ENCODE assay signal across 8 cellular contexts in genomic region chr19:16542894-16543498, GRCh38. TPM values are rescaled to one million over a fixed set of nuclear protein-coding genes. Genes with fewer than 3 reads are reported as not detected.
DNase-seq lines count a peak whose midpoint lies in the region; ATAC-seq and TF ChIP-seq lines count a peak whose summit lies in the region.

No MANE protein-coding gene starts in this region.

- intact Hi-C loops in ovary (cut with DNase I), result no loop called here

- 2 to 5% (median 3%) methylated on average over 16 of the region's 16 CpGs for WGBS in ovary, 3 donors

- in situ Hi-C loops in HAP-1 (cut with MboI; ENCODE audit: low sequenced_read_pairs), result no loop called here

- no peak for TF ChIP-seq POLR2A in erythroblast (IDR thresholded peaks at IDR 0.05; ENCODE audit: low read length)
- no peak for TF ChIP-seq POLR2A in ovary (IDR thresholded peaks at IDR 0.05)

- TF ChIP-seq CTCF in ovary (IDR thresholded peaks at IDR 0.05), result no peak

- peaks cover 42% of the 10 kb centered on the region for H3K36me3 ChIP-seq in HAP-1 (replicated peaks)
- peaks cover 47% of the 10 kb centered on the region for H3K36me3 ChIP-seq in SJSA1
- no peaks in the 10 kb centered on the region for H3K36me3 ChIP-seq in ovary

- H3K27me3 ChIP-seq in HAP-1 (ENCODE audit: low read depth), result no peaks in the 10 kb centered on the region
- no peaks in the 10 kb centered on the region for H3K27me3 ChIP-seq in SJSA1 (replicated peaks)
- no peaks in the 10 kb centered on the region for H3K27me3 ChIP-seq in ovary

- peak overlapping the region; percentile 73 for H3K27ac ChIP-seq in SJSA1
- H3K27ac ChIP-seq in ovary, result peak overlapping the region; percentile 75 to 78

- ATAC-seq in HG03457 (IDR thresholded peaks at IDR 0.05; ENCODE audit: unreplicated experiment) (no peak), GM21723 (IDR thresholded peaks at IDR 0.05; ENCODE audit: unreplicated experiment) (no peak)

- H3K4me1 ChIP-seq in HAP-1, result peaks cover 8% of the 10 kb centered on the region
- H3K4me1 ChIP-seq in SJSA1 (replicated peaks), result peaks cover 15% of the 10 kb centered on the region
- H3K4me1 ChIP-seq in ovary (ENCODE audit: insufficient read depth), result peaks cover 10% of the 10 kb centered on the region

- DNase-seq in HAP-1 (ENCODE audit: low spot score in 2 of 2) (no peak), SJSA1 (ENCODE audit: low read depth in 1 of 2, low spot score in 2 of 2) (no peak), erythroblast (lab: John Stamatoyannopoulos, UW) (peak; percentile 74 to 80), ovary (no peak), activated gamma-delta T cell treated with Interleukin-2 at 50 U/mL for 16 hours (no peak), H4 (ENCODE audit: low spot score) (no peak)

- H3K9me3 ChIP-seq in HAP-1 (no peaks in the 10 kb centered on the region), SJSA1 (replicated peaks) (no peaks in the 10 kb centered on the region), ovary (no peaks in the 10 kb centered on the region)

- TF ChIP-seq EP300 in ovary (IDR thresholded peaks at IDR 0.05), result no peak

- H3K4me3 ChIP-seq in HAP-1 (peak overlapping the region; percentile 99), SJSA1 (peak overlapping the region; percentile 88), ovary (peak overlapping the region; percentile 84)

RNA-seq across cellular contexts. Expression of gene CHERP, which starts 0.8 kb away (rescaled TPM):
- total RNA-seq in SJSA1 (2014; rRNA removed; shearing (Covaris generic)), result 3.8 and 4.3 TPM in 2 replicates
- total RNA-seq in ovary, result 10 to 100 TPM in 6 of 7 donors, 1 to 10 TPM in 1; 8.9 to 52.6 (median 47.9) TPM
- 10 to 100 TPM in 1 of 2 donors, 1 to 10 TPM in 1; 5.9 to 26.3 TPM for polyA plus RNA-seq in ovary
- total RNA-seq in H4 (2014; rRNA removed; shearing (Covaris generic)), result 2.2 and 4.1 TPM in 2 replicates

RNA-seq across cellular contexts. Expression of gene SLC35E1, which starts 29.2 kb away (rescaled TPM):
- total RNA-seq in SJSA1 (2014; rRNA removed; shearing (Covaris generic)), result 13.1 and 24.7 TPM in 2 replicates
- total RNA-seq in ovary, result 10 to 100 TPM; 20.6 to 37.9 (median 30.2) TPM
- polyA plus RNA-seq in ovary, result 10 to 100 TPM; 17.6 to 39.7 TPM
- 19.6 and 29.6 TPM in 2 replicates for total RNA-seq in H4 (2014; rRNA removed; shearing (Covaris generic))

RNA-seq across cellular contexts. Expression of gene C19orf44, which starts 46.8 kb away (rescaled TPM):
- total RNA-seq in SJSA1 (2014; rRNA removed; shearing (Covaris generic)), result 1.2 and 3.0 TPM in 2 replicates
- 10 to 100 TPM in 4 of 7 donors, 1 to 10 TPM in 3; 7.0 to 12.2 (median 10.5) TPM for total RNA-seq in ovary
- polyA plus RNA-seq in ovary, result 1 to 10 TPM; 6.3 to 8.4 TPM
- total RNA-seq in H4 (2014; rRNA removed; shearing (Covaris generic)), result 6.7 and 7.7 TPM in 2 replicates

RNA-seq across cellular contexts. Expression of gene CALR3, which starts 47.0 kb away (rescaled TPM):
- not detected in 2 replicates for total RNA-seq in SJSA1 (2014; rRNA removed; shearing (Covaris generic))
- total RNA-seq in ovary, result not detected
- not detected for polyA plus RNA-seq in ovary
- total RNA-seq in H4 (2014; rRNA removed; shearing (Covaris generic)), result 0.08 and 0.47 TPM in 2 replicates

Comparison
In these comparisons a context has a peak if more than half of its experiments do, and no peak if none do; other contexts are left out.
1. DNase-seq: peak in erythroblast (2 of 2); none in HAP-1 (0 of 2), SJSA1 (0 of 2), ovary (0 of 5), activated gamma-delta T cell treated with Interleukin-2 at 50 U/mL for 16 hours (single experiment) and H4 (single experiment).
2. Peak in every context shown above with its lines, with median percentiles within 50 percentile points of each other: H3K4me3 ChIP-seq.